Comparison of ENCODE assay signal across 1 cellular context in genomic region chr6:3510178-3510577, GRCh38.
TF ChIP-seq lines count a peak whose summit lies in the region.

No MANE protein-coding gene starts in this region.

TF ChIP-seq in GM23338, 12 proteins besides CTCF, POLR2A, EP300 and RAD21 (continued from another document):
- TF ChIP-seq REST (IDR thresholded peaks at IDR 0.05; ENCODE audit: unreplicated experiment) (no peak), NANOG (IDR thresholded peaks at IDR 0.05; ENCODE audit: borderline replicate concordance) (no peak), ZNF331 (CRISPR knock-in tag; IDR thresholded peaks at IDR 0.05; ENCODE audit: low read depth) (no peak), EZH2phosphoT487 (IDR thresholded peaks at IDR 0.05; ENCODE audit: unreplicated experiment) (no peak), CREB1 (CRISPR knock-in tag; IDR thresholded peaks at IDR 0.05; ENCODE audit: low read depth) (no peak), POLR2AphosphoS5 (IDR thresholded peaks at IDR 0.05; ENCODE audit: low read depth) (no peak), ZNF114 (CRISPR knock-in tag; IDR thresholded peaks at IDR 0.05) (no peak), JUNB (IDR thresholded peaks at IDR 0.05; ENCODE audit: unreplicated experiment) (no peak), STAT1 (IDR thresholded peaks at IDR 0.05; ENCODE audit: unreplicated experiment) (no peak), EZH2 (IDR thresholded peaks at IDR 0.05; ENCODE audit: low read depth, unreplicated experiment) (no peak)
- TF ChIP-seq, protein P1, sequence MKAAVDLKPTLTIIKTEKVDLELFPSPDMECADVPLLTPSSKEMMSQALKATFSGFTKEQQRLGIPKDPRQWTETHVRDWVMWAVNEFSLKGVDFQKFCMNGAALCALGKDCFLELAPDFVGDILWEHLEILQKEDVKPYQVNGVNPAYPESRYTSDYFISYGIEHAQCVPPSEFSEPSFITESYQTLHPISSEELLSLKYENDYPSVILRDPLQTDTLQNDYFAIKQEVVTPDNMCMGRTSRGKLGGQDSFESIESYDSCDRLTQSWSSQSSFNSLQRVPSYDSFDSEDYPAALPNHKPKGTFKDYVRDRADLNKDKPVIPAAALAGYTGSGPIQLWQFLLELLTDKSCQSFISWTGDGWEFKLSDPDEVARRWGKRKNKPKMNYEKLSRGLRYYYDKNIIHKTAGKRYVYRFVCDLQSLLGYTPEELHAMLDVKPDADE (IDR thresholded peaks at IDR 0.05): no peak
